Comparison of ENCODE assay signal across 19 cellular contexts in the genomic region with DNA sequence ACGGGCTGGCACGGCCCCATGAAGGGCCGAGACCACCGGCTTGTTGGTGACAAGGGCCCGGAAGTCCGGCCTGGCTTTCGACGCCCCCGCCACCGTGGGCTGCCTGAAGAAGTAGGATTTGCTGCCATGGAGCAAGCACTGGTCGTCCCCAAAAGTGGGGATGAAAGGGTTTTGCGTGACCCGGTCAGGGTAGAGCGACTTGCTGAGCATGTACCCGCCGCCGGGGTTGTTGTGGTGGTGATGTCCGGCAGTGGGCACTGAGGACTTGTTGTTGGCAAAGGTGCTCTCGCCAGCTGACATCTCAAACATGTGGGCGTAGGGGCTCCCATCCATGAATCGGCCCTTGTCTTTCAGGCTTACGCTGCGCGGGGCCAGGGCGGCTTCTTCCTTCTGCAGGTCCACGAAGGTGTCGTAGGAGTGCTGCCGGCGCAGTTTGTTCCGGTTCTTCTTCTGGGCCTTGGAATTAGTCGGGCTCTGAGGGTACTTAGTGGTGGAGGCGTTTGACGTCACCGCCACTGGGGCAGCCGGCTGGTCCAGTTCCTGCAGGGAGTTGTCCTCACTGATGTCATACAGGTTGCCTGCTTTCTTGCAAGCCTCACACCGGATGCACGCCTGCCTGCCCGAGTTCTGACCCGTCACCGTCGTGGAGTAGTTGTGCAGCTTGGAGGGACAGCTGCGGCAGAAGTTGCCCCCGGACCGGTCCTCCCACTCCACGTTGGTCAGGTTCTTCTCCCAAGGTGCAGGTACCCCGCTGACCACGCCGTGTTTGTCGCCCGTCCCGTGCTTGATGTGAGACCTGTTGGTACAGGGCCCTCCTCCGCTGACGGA.
"Had no signal": no experiment of that assay in that cellular context is flagged by ENCODE, and none has a peak within 500 bp of the region (broad histone marks: within the 10 kb centered on the region; RNA-seq: fewer than 3 reads in every experiment).

No MANE protein-coding gene starts in this region.

- ATAC-seq: natural killer cell treated with Interleukin-12 subunit alpha and Interleukin-12 subunit beta and Interleukin-15 and Interleukin-18, amount 100 ng/mL, for 72 hours; stimulated activated naive CD8-positive, alpha-beta T cell treated with anti-CD3 and anti-CD28 coated beads, Interleukin-15, Interleukin-2, amounts not matched to agents 100 U/mL and 50 U/mL, for 24 hours had no signal

- H3K27ac ChIP-seq: cardiac muscle cell, colonic mucosa, hepatocyte, neural progenitor cell, suprapubic skin, tibial artery, upper lobe of left lung had no signal

- DNase-seq: cerebellar nuclear complex; colonic mucosa; effector CD4-positive, alpha-beta T cell; foreskin melanocyte; head of caudate nucleus; mesenchymal stem cell; midbrain; occipital lobe; small intestine; stimulated activated CD4-positive, alpha-beta T cell treated with anti-CD3 and anti-CD28 coated beads, Interleukin-12 subunit alpha, Interleukin-12 subunit beta, amount 100 ng/mL, for 4 hours; stimulated activated naive CD8-positive, alpha-beta T cell treated with anti-CD3 and anti-CD28 coated beads, Interleukin-15, Interleukin-2, amounts not matched to agents 100 U/mL and 50 U/mL, for 24 hours; tibial artery had no signal

- H3K27me3 ChIP-seq: cardiac muscle cell, colonic mucosa, hepatocyte, neural progenitor cell, suprapubic skin, tibial artery, upper lobe of left lung had no signal

- H3K9me3 ChIP-seq: colonic mucosa, suprapubic skin, tibial artery, upper lobe of left lung had no signal

- H3K36me3 ChIP-seq: cardiac muscle cell, colonic mucosa, neural progenitor cell, suprapubic skin, tibial artery, upper lobe of left lung had no signal

- H3K4me1 ChIP-seq: colonic mucosa, suprapubic skin, tibial artery, upper lobe of left lung had no signal

- H3K4me3 ChIP-seq: cardiac muscle cell, colonic mucosa, hepatocyte, lung, neural progenitor cell, suprapubic skin, tibial artery, upper lobe of left lung had no signal
